ENCODE assay signal across 8 cellular contexts in genomic region chr6:152984387-152984872, GRCh38. TPM values are rescaled to one million over a fixed set of nuclear protein-coding genes. Genes with fewer than 3 reads are reported as not detected.
DNase-seq lines count a peak whose midpoint lies in the region; ATAC-seq and TF ChIP-seq lines count a peak whose summit lies in the region.

No MANE protein-coding gene starts in this region.

- peak overlapping the region; percentile 96 for H3K4me3 Mint-ChIP-seq in activated naive CD4-positive, alpha-beta T cell treated with anti-CD3 and anti-CD28 coated beads, Interleukin-2, amount 50 U/mL, for 24 hours

- H3K4me1 Mint-ChIP-seq in activated naive CD4-positive, alpha-beta T cell treated with anti-CD3 and anti-CD28 coated beads, Interleukin-2, amount 50 U/mL, for 24 hours: peaks cover 46% of the 10 kb centered on the region

- H3K27ac Mint-ChIP-seq in activated naive CD4-positive, alpha-beta T cell treated with anti-CD3 and anti-CD28 coated beads, Interleukin-2, amount 50 U/mL, for 24 hours: peak overlapping the region; percentile 99

- H3K4me2 ChIP-seq in parathyroid adenoma (ENCODE audit: low read length): peak overlapping the region; percentile 97

- DNase-seq in activated naive CD4-positive, alpha-beta T cell treated with anti-CD3 and anti-CD28 coated beads, Interleukin-2, amount 50 U/mL, for 16 hours: no peak
- DNase-seq in NCI-H82 (lab: John Stamatoyannopoulos, UW): peak; percentile 47
- DNase-seq in effector memory CD4-positive, alpha-beta T cell: no peak
- DNase-seq in nucleus accumbens (lab: John Stamatoyannopoulos, UW): no peak
- no peak for DNase-seq in HT-29 (ENCODE audit: low spot score)

- no peaks in the 10 kb centered on the region for H3K36me3 Mint-ChIP-seq in activated naive CD4-positive, alpha-beta T cell treated with anti-CD3 and anti-CD28 coated beads, Interleukin-2, amount 50 U/mL, for 24 hours

- peaks cover 16% of the 10 kb centered on the region for H3K4me1 ChIP-seq in effector memory CD4-positive, alpha-beta T cell (ENCODE audit: control insufficient read depth, insufficient read depth, low read length, poor library complexity, severe bottlenecking)
- H3K4me1 ChIP-seq in parathyroid adenoma: peaks cover 13% of the 10 kb centered on the region

- no peaks in the 10 kb centered on the region for H3K27me3 Mint-ChIP-seq in activated naive CD4-positive, alpha-beta T cell treated with anti-CD3 and anti-CD28 coated beads, Interleukin-2, amount 50 U/mL, for 24 hours

- no peaks in the 10 kb centered on the region for H3K9me3 Mint-ChIP-seq in activated naive CD4-positive, alpha-beta T cell treated with anti-CD3 and anti-CD28 coated beads, Interleukin-2, amount 50 U/mL, for 24 hours

- H3K9me3 ChIP-seq in effector memory CD4-positive, alpha-beta T cell (ENCODE audit: control insufficient read depth, low read length): no peaks in the 10 kb centered on the region
- no peaks in the 10 kb centered on the region for H3K9me3 ChIP-seq in parathyroid adenoma (ENCODE audit: control insufficient read depth, low read length)

- H3K4me3 ChIP-seq in effector memory CD4-positive, alpha-beta T cell (ENCODE audit: insufficient read depth, low read depth, low read length, poor library complexity, severe bottlenecking): peak overlapping the region; percentile 92
- peak overlapping the region; percentile 91 for H3K4me3 ChIP-seq in parathyroid adenoma (ENCODE audit: low read depth, low read length)

- H3K27ac ChIP-seq in effector memory CD4-positive, alpha-beta T cell (ENCODE audit: insufficient read depth, low read length, poor library complexity, severe bottlenecking): peak overlapping the region; percentile 90
- H3K27ac ChIP-seq in parathyroid adenoma: peak overlapping the region; percentile 87

- H3K9ac ChIP-seq in parathyroid adenoma: no peak overlapping the region

- H3K27me3 ChIP-seq in effector memory CD4-positive, alpha-beta T cell (replicated peaks; ENCODE audit: control insufficient read depth, insufficient read depth, low read length, poor library complexity, severe bottlenecking): no peaks in the 10 kb centered on the region
- H3K27me3 ChIP-seq in parathyroid adenoma (ENCODE audit: control insufficient read depth, insufficient read depth, low read length): no peaks in the 10 kb centered on the region

- no peaks in the 10 kb centered on the region for H3K36me3 ChIP-seq in effector memory CD4-positive, alpha-beta T cell (ENCODE audit: control insufficient read depth, insufficient read depth, low read length)
- H3K36me3 ChIP-seq in parathyroid adenoma (ENCODE audit: control insufficient read depth, insufficient read depth, low read length): no peaks in the 10 kb centered on the region

- peak; percentile 22 for ATAC-seq in HG02642 (IDR thresholded peaks at IDR 0.05; ENCODE audit: poor library complexity, unreplicated experiment)

- TF ChIP-seq CTCF in parathyroid adenoma (IDR thresholded peaks at IDR 0.05): no peak

- peaks cover 18% of the 10 kb centered on the region for H3K79me2 ChIP-seq in parathyroid adenoma

- H2AFZ ChIP-seq in parathyroid adenoma: peak overlapping the region; percentile 87

RNA-seq across cellular contexts. Expression of gene FBXO5, which starts 1.6 kb away (rescaled TPM):
- 8.5 TPM in 2 replicates for total RNA-seq in HT-29 (2014; rRNA removed; shearing (Covaris generic))

RNA-seq across cellular contexts. Expression of gene MTRF1L, which starts 18.1 kb away (rescaled TPM):
- 16.5 and 25.2 TPM in 2 replicates for total RNA-seq in HT-29 (2014; rRNA removed; shearing (Covaris generic))
